20 cellular contexts compared by ENCODE assay signal in the genomic region with DNA sequence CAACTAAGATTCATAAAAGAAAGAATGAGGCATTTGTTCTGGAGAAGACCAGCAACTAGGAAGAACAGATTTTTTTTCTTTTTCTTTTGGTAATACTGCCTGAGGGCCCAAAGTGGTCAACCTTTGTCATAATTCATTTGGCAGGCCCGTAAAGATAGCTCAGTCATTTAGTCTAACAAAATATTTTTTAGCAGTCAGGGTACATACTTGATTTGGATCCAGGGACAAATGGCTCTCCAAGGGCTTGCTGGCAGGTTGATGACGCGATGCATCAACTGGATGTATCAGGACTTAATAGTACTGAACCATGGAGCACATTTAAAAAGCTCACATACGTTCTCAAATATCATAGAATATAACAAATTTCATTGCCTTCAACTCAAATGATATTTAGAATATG.
"Had no signal": no experiment of that assay in that cellular context is flagged by ENCODE, and none has a peak within 500 bp of the region (broad histone marks: within the 10 kb centered on the region; RNA-seq: fewer than 3 reads in every experiment).

No MANE protein-coding gene starts in this region.

- H2AFZ ChIP-seq: neural progenitor cell had no signal

- H3K27me3 ChIP-seq: adrenal gland, cardiac muscle cell, esophagus squamous epithelium, left lung, neural progenitor cell, sigmoid colon, spleen had no signal

- H3K27ac ChIP-seq: adrenal gland, cardiac muscle cell, esophagus squamous epithelium, left lung, sigmoid colon had no signal

- H3K4me3 ChIP-seq: adrenal gland, cardiac muscle cell, esophagus squamous epithelium, left lung, mucosa of descending colon, neural progenitor cell, sigmoid colon, spleen had no signal

- DNase-seq: activated CD4-positive, alpha-beta T cell treated with anti-CD3 and anti-CD28 coated beads, Interleukin-2, amount 10 ng/mL, durations not matched to agents 7 days and 5 days; activated CD8-positive, alpha-beta T cell treated with anti-CD3 and anti-CD28 coated beads, Interleukin-2, amount 10 ng/mL, durations not matched to agents 7 days and 5 days; activated effector memory CD4-positive, alpha-beta T cell treated with anti-CD3 and anti-CD28 coated beads, Interleukin-2, amount 50 U/mL, for 16 hours; activated T-cell treated with anti-CD3 and anti-CD28 coated beads, Interleukin-2, amount 50 U/mL, for 4 hours; adrenal gland; dermis blood vessel endothelial cell; effector memory CD4-positive, alpha-beta T cell; esophagus squamous epithelium; hippocampal formation; left lung; mesenchymal stem cell; mucosa of descending colon; naive thymus-derived CD4-positive, alpha-beta T cell; sigmoid colon; spleen; stimulated activated CD4-positive, alpha-beta T cell treated with anti-CD3 and anti-CD28 coated beads, Interleukin-4, amount 100 ng/mL, for 4 hours had no signal

- H3K36me3 ChIP-seq: adrenal gland, cardiac muscle cell, esophagus squamous epithelium, left lung, neural progenitor cell, sigmoid colon, spleen had no signal

- H3K4me1 ChIP-seq: adrenal gland, esophagus squamous epithelium, sigmoid colon had no signal

- ATAC-seq: activated CD4-positive, CD25-positive, alpha-beta regulatory T cell treated with anti-CD3 and anti-CD28 coated beads, Interleukin-2, amount 50 U/mL, for 24 hours; activated CD8-positive, alpha-beta T cell treated with anti-CD3 and anti-CD28 coated beads, Interleukin-2, amount 10 ng/mL, durations not matched to agents 7 days and 5 days; activated T-cell treated with anti-CD3 and anti-CD28 coated beads, Interleukin-2, amount 50 U/mL, for 4 hours; left lung; mucosa of descending colon; naive thymus-derived CD4-positive, alpha-beta T cell; stimulated activated memory B cell treated with anti-CD40 and anti-IgM and Interleukin-4, amounts not matched to agents 10 μg/mL and 1 μg/mL and 100 μg/mL, for 72 hours had no signal

- H3K9ac ChIP-seq: neural progenitor cell had no signal

- H3K9me3 ChIP-seq: adrenal gland, esophagus squamous epithelium, left lung, mucosa of descending colon, sigmoid colon, spleen had no signal
